Comparison of ENCODE assay signal across 8 cellular contexts in genomic region chr3:127589600-127590281, GRCh38. TPM values are rescaled to one million over a fixed set of nuclear protein-coding genes. Genes with fewer than 3 reads are reported as not detected.
A peak's percentile ranks its signal among the peaks of the same experiment; 100 is the strongest.
DNase-seq lines count a peak whose midpoint lies in the region; ATAC-seq and TF ChIP-seq lines count a peak whose summit lies in the region.

No MANE protein-coding gene starts in this region.

- no peaks in the 10 kb centered on the region for H3K27me3 Mint-ChIP-seq in osteocyte (ENCODE audit: unreplicated experiment)

- peak overlapping the region; percentile 92 for H3K4me3 Mint-ChIP-seq in osteocyte (ENCODE audit: unreplicated experiment)

- H3K4me3 ChIP-seq in foreskin fibroblast (ENCODE audit: low read depth in 1 of 2, low read length in 2 of 2), result peak overlapping the region; percentile 85 to 88

- H3K9me3 Mint-ChIP-seq in osteocyte (ENCODE audit: unreplicated experiment), result no peaks in the 10 kb centered on the region

- DNase-seq in NOMO-1 treated with DMSO at 0.1 percent for 48 hours (lab: John Stamatoyannopoulos, UW; ENCODE audit: unreplicated experiment), result peak; percentile 35
- no peak for DNase-seq in NOMO-1 treated with dmso at 0.1 percent for 144 hours (lab: John Stamatoyannopoulos, UW; ENCODE audit: unreplicated experiment)
- DNase-seq in activated T-cell treated with anti-CD3 and anti-CD28 coated beads for 48 hours (ENCODE audit: low read depth), result peak; percentile 16
- DNase-seq in foreskin fibroblast, result peak in 1 of 2 donors; percentile 65
- DNase-seq in osteocyte (ENCODE audit: extremely low spot score, unreplicated experiment), result no peak
- DNase-seq in HCEC 1CT, result no peak
- DNase-seq in DMS153 (lab: John Stamatoyannopoulos, UW), result no peak

- peak overlapping the region; percentile 88 for H3K27ac Mint-ChIP-seq in osteocyte (ENCODE audit: unreplicated experiment)

- TF ChIP-seq CTCF in foreskin fibroblast (IDR thresholded peaks at IDR 0.05; ENCODE audit: low read depth, low read length), result no peak
- TF ChIP-seq CTCF in osteocyte (IDR thresholded peaks at IDR 0.05), result no peak

- peaks cover 27% of the 10 kb centered on the region for H3K4me1 Mint-ChIP-seq in osteocyte (ENCODE audit: unreplicated experiment)

- ATAC-seq in HG03103 (IDR thresholded peaks at IDR 0.05; ENCODE audit: low read depth, unreplicated experiment), result peak; percentile 4

- H3K36me3 Mint-ChIP-seq in osteocyte (ENCODE audit: unreplicated experiment), result no peaks in the 10 kb centered on the region

RNA-seq across cellular contexts. Expression of gene TPRA1, which starts 0.8 kb away (rescaled TPM):
- 49.0 and 49.7 TPM in 2 replicates for total RNA-seq in osteocyte

RNA-seq across cellular contexts. Expression of gene MCM2, which starts 8.5 kb away (rescaled TPM):
- 19.2 and 20.4 TPM in 2 replicates for total RNA-seq in osteocyte

RNA-seq across cellular contexts. Expression of gene PODXL2, which starts 39.2 kb away (rescaled TPM):
- total RNA-seq in osteocyte, result 5.7 and 5.9 TPM in 2 replicates

Comparison
In these comparisons a context has a peak if more than half of its experiments do, and no peak if none do; other contexts are left out.
1. DNase-seq: peak in NOMO-1 treated with DMSO at 0.1 percent for 48 hours (single experiment) and activated T-cell treated with anti-CD3 and anti-CD28 coated beads for 48 hours (single experiment); none in NOMO-1 treated with dmso at 0.1 percent for 144 hours (single experiment), osteocyte (single experiment), HCEC 1CT (single experiment) and DMS153 (single experiment).